In the genomic region with DNA sequence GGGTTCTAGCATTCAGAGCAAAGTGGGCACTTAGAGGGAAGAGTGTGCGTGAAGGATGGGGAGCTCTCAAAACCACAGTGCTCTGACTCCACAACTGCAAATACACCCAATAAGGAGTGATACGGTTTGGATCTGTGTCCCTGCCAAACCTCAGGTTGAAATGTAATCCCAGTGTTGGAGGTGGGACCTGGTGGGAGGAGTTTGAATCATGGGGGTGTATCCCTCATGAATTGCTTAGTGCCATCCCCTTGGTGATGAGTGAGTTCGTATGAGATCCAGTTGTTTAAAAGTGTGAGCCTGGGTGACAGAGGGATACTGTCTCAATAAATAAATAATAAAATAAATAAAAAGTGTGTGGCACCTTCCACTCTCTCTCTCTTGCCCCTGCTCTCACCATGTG, we compare ENCODE assay signal across 21 cellular contexts. TPM values are rescaled to one million over a fixed set of nuclear protein-coding genes. Genes with fewer than 3 reads are reported as not detected.
DNase-seq lines count a peak whose midpoint lies in the region; ATAC-seq and TF ChIP-seq lines count a peak whose summit lies in the region.
"Had no signal": no experiment of that assay in that cellular context is flagged by ENCODE, and none has a peak within 500 bp of the region (broad histone marks: within the 10 kb centered on the region; RNA-seq: fewer than 3 reads in every experiment).

No MANE protein-coding gene starts in this region.

- no TSS peak for BruUV-seq in PC-3 (replicated peaks; lab: Mats Ljungman, UMichigan)

- peaks cover 7% of the 10 kb centered on the region for H3K27me3 Mint-ChIP-seq in endothelial cell (ENCODE audit: unreplicated experiment)
- H3K27me3 Mint-ChIP-seq: CD8-positive, alpha-beta memory T cell had no signal

- H3K79me2 ChIP-seq in GM23248 (ENCODE audit: insufficient read depth) (no peaks in the 10 kb centered on the region), PC-3 (ENCODE audit: low read length) (no peaks in the 10 kb centered on the region), osteoblast (ENCODE audit: insufficient read depth, low read length) (no peaks in the 10 kb centered on the region)

- H4K20me1 ChIP-seq in GM23248 (ENCODE audit: insufficient read depth) (no peaks in the 10 kb centered on the region), PC-3 (ENCODE audit: low read length) (no peaks in the 10 kb centered on the region), osteoblast (ENCODE audit: insufficient read depth, low read length) (no peaks in the 10 kb centered on the region)

- 36 to 40% methylated on average over 3 of the region's 3 CpGs for WGBS in GM23248 (ENCODE audit: low coverage in 1 of 2, low lambda C conversion rate in 2 of 2, missing lambda C conversion rate in 2 of 2), 2 experiments

- POLR2A ChIA-PET in PC-3 (lab: Charles Lee; ENCODE audit: unreplicated experiment), result no interaction called here

- no peak overlapping the region for H3K27ac ChIP-seq in GM23248
- no peak overlapping the region for H3K27ac ChIP-seq in PC-3 (ENCODE audit: low read length)
- H3K27ac ChIP-seq in osteoblast (ENCODE audit: low read depth, low read length), result no peak overlapping the region
- H3K27ac ChIP-seq: C4-2B, Peyer's patch, SJCRH30 had no signal

- no peaks in the 10 kb centered on the region for H3K36me3 ChIP-seq in GM23248 (ENCODE audit: low read depth)
- H3K36me3 ChIP-seq in PC-3 (ENCODE audit: low read depth, low read length), result no peaks in the 10 kb centered on the region
- H3K36me3 ChIP-seq in osteoblast (ENCODE audit: insufficient read depth, low read length), result no peaks in the 10 kb centered on the region
- H3K36me3 ChIP-seq: Peyer's patch, SJCRH30 had no signal

- ATAC-seq in PC-3, result no peak
- no peak for ATAC-seq in GM18873 (IDR thresholded peaks at IDR 0.05; ENCODE audit: low FRiP score, unreplicated experiment)
- ATAC-seq: GM23338 had no signal

- H3K9ac ChIP-seq in GM23248 (no peak overlapping the region), PC-3 (ENCODE audit: low read length) (no peak overlapping the region)

- H3K27me3 ChIP-seq in GM23248 (replicated peaks; ENCODE audit: insufficient read depth) (0 out of 2 replicates have a peak, but pooled peaks cover 1% of the 10 kb centered on the region), PC-3 (ENCODE audit: low read length) (peaks cover 29% of the 10 kb centered on the region), osteoblast (ENCODE audit: insufficient read depth, low read length) (no peaks in the 10 kb centered on the region)
- H3K27me3 ChIP-seq: Peyer's patch had no signal

- no peak overlapping the region for H3K4me3 ChIP-seq in GM23248
- H3K4me3 ChIP-seq in PC-3 (ENCODE audit: low read length), result no peak overlapping the region
- H3K4me3 ChIP-seq in osteoblast (ENCODE audit: insufficient read depth, low read length), result no peak overlapping the region
- H3K4me3 ChIP-seq: GM23338, Peyer's patch, SJCRH30 had no signal

- no peaks in the 10 kb centered on the region for H3K4me1 ChIP-seq in GM23248 (ENCODE audit: insufficient read depth)
- no peaks in the 10 kb centered on the region for H3K4me1 ChIP-seq in PC-3 (ENCODE audit: insufficient read depth, low read length)
- no peaks in the 10 kb centered on the region for H3K4me1 ChIP-seq in osteoblast (ENCODE audit: insufficient read depth, low read length)
- H3K4me1 ChIP-seq: Peyer's patch, SJCRH30 had no signal

- H3K36me3 Mint-ChIP-seq in endothelial cell (ENCODE audit: low read depth, unreplicated experiment), result peaks cover 8% of the 10 kb centered on the region
- H3K36me3 Mint-ChIP-seq: CD8-positive, alpha-beta memory T cell had no signal

- H3K9me2 ChIP-seq in GM23248 (ENCODE audit: insufficient read depth), result no peaks in the 10 kb centered on the region
- no peaks in the 10 kb centered on the region for H3K9me2 ChIP-seq in PC-3 (replicated peaks; ENCODE audit: low read length)

- in situ Hi-C loops in GM23248 (cut with MboI), result no loop called here

- intact Hi-C loops in PC-3 (cut with micrococcal nuclease), result loop anchor here (5.0 kb wide), 1 partner anchor 121 kb away; no protein-coding TSS in a partner anchor

- no peaks in the 10 kb centered on the region for H3F3A ChIP-seq in GM23248 (ENCODE audit: insufficient read depth)
- H3F3A ChIP-seq in PC-3 (ENCODE audit: low read length, unreplicated experiment), result no peaks in the 10 kb centered on the region

- H3K4me3 Mint-ChIP-seq in endothelial cell (ENCODE audit: unreplicated experiment), result no peak overlapping the region
- H3K4me3 Mint-ChIP-seq: CD8-positive, alpha-beta memory T cell; GM23338 had no signal

- peak overlapping the region; percentile 33 for H3K27ac Mint-ChIP-seq in endothelial cell (ENCODE audit: unreplicated experiment)
- H3K27ac Mint-ChIP-seq: CD8-positive, alpha-beta memory T cell; GM23338 had no signal

- CTCF ChIA-PET in PC-3 (lab: Charles Lee), result no interaction called here

- H2AFZ ChIP-seq in GM23248 (peak overlapping the region; percentile 23; the same call in 1 of the 2 replicates), PC-3 (ENCODE audit: low read length) (0 out of 2 replicates have a peak overlapping the region, but pooled peaks have one; percentile 28), osteoblast (ENCODE audit: low read length) (peak overlapping the region; percentile 59)
- H2AFZ ChIP-seq: GM23338 had no signal

- no peak overlapping the region for H3K4me2 ChIP-seq in GM23248 (ENCODE audit: unreplicated experiment)
- H3K4me2 ChIP-seq in PC-3 (ENCODE audit: low read length), result no peak overlapping the region
- no peak overlapping the region for H3K4me2 ChIP-seq in osteoblast (ENCODE audit: insufficient read depth, low read length)
- H3K4me2 ChIP-seq: GM23338 had no signal

- DNase-seq in GM23248 (no peak), PC-3 (peak; percentile 14), endothelial cell (ENCODE audit: low spot score) (no peak), osteoblast (ENCODE audit: insufficient read length, low spot score, missing footprints) (no peak), SW 1271 (lab: John Stamatoyannopoulos, UW) (no peak), dermis blood vessel endothelial cell (no peak)
- DNase-seq: Calu3; CD8-positive, alpha-beta memory T cell; DMS53; HCEC 1CT; KG1; NCI-H1105 treated with DMSO at 0.1 percent for 48 hours; NCI-H2081 treated with DMSO at 0.1 percent for 48 hours; NCI-H510A; NK-92 treated with Interleukin-12 subunit alpha and Interleukin-12 subunit beta, amount 100 ng/mL, for 24 hours; Peyer's patch; SJCRH30 had no signal

- TF ChIP-seq CTCF in PC-3 (conservative IDR thresholded peaks at IDR 0.05; ENCODE audit: low read depth, low read length) (no peak), endothelial cell (IDR thresholded peaks at IDR 0.05; ENCODE audit: unreplicated experiment) (no peak), osteoblast (IDR thresholded peaks at IDR 0.05; ENCODE audit: extremely low read depth, low read depth, low read length) (no peak)

- no peaks in the 10 kb centered on the region for H3K9me3 ChIP-seq in GM23248 (ENCODE audit: low read depth)
- H3K9me3 ChIP-seq in PC-3 (ENCODE audit: low read length), result no peaks in the 10 kb centered on the region
- H3K9me3 ChIP-seq in osteoblast (ENCODE audit: low read depth, low read length), result no peaks in the 10 kb centered on the region
- H3K9me3 ChIP-seq: Peyer's patch, SJCRH30 had no signal

- H3K4me1 Mint-ChIP-seq in endothelial cell (ENCODE audit: unreplicated experiment), result peaks cover 17% of the 10 kb centered on the region
- H3K4me1 Mint-ChIP-seq: CD8-positive, alpha-beta memory T cell had no signal

- no peaks in the 10 kb centered on the region for H3K9me3 Mint-ChIP-seq in endothelial cell (ENCODE audit: unreplicated experiment)
- H3K9me3 Mint-ChIP-seq: GM23338 had no signal

RNA-seq across cellular contexts. Expression of a gene that starts 50.3 kb away (rescaled TPM):
- total RNA-seq in GM23248 (2014; rRNA removed; shearing (Covaris generic)), result 4.2 and 9.9 TPM in 2 replicates
- polyA plus RNA-seq in GM23248 (2016; fragmentation: Nextera tagmentation; extraction: Ambion mirVana), result 1.6 TPM in 2 replicates
- 1.1 and 2.0 TPM in 2 replicates for total RNA-seq in PC-3 (2014; rRNA removed)
- 16.4 TPM for total RNA-seq in endothelial cell (ENCODE audit: unreplicated experiment)
- total RNA-seq in osteoblast, result 0.29 and 0.72 TPM in 2 replicates
- 15.8 and 21.4 TPM in 2 replicates for total RNA-seq in dermis blood vessel endothelial cell
- total RNA-seq: CD8-positive, alpha-beta memory T cell; SJCRH30; T-helper 1 cell treated with Interleukin-12 subunit alpha and Interleukin-12 subunit beta and Interleukin-4 antibody, amounts not matched to agents 30 ng/mL and 1 ng/mL, for 36 hours had no signal
- polyA plus RNA-seq: CD8-positive, alpha-beta memory T cell had no signal
